In genomic region chr20:50379049-50379990, GRCh38 we compare ENCODE assay signal across 9 cellular contexts.
A peak's percentile ranks its signal among the peaks of the same experiment; 100 is the strongest.
DNase-seq lines count a peak whose midpoint lies in the region; ATAC-seq and TF ChIP-seq lines count a peak whose summit lies in the region.
"Had no signal": no experiment of that assay in that cellular context is flagged by ENCODE, and none has a peak within 500 bp of the region (broad histone marks: within the 10 kb centered on the region; RNA-seq: fewer than 3 reads in every experiment).

No MANE protein-coding gene starts in this region.

- TF ChIP-seq CTCF in heart right ventricle (IDR thresholded peaks at IDR 0.05): no peak
- TF ChIP-seq CTCF in WTC11 (IDR thresholded peaks at IDR 0.05): no peak

- WGBS in heart right ventricle, 2 donors: 16 to 20% methylated on average over 38 of the region's 38 CpGs

- CTCF ChIA-PET in HEK293T (lab: Yijun Ruan, JAX): interaction anchor here (0.8 kb wide), 1 partner anchor 11 kb away, joined by 3 read pairs; no protein-coding TSS in a partner anchor
- CTCF ChIA-PET in WTC11 (lab: Charles Lee): interaction anchor here (1.6 kb wide), 1 partner anchor 194 kb away, joined by 3 read pairs; no protein-coding TSS in a partner anchor

- H3K4me3 ChIP-seq in SJCRH30 (peak overlapping the region; percentile 34), heart right ventricle (peak overlapping the region in 8 of 10 donors; percentile 5 to 47 (median 33)), skin epidermis (no peak overlapping the region)

- H3K4me1 Mint-ChIP-seq in WTC11: peaks cover 2% of the 10 kb centered on the region; the same call in 1 of the 2 replicates

- intact Hi-C loops in heart right ventricle (cut with DNase I): loop anchor here in 2 of 10 donors (2.0 to 5.0 kb wide), 3 partner anchors 35 to 189 kb away; partner anchors contain the start of gene CEBPB (in 1 of the 2)

- H3K27ac Mint-ChIP-seq in WTC11: no peak overlapping the region

- H3K4me1 ChIP-seq in SJCRH30 (peaks cover 14% of the 10 kb centered on the region), heart right ventricle (peaks cover 10 to 57% (median 24%) of the 10 kb centered on the region in 9 donors)

- no peaks in the 10 kb centered on the region for H3K9me3 ChIP-seq in SJCRH30 (replicated peaks)
- no peaks in the 10 kb centered on the region for H3K9me3 ChIP-seq in heart right ventricle

- H3K4me3 Mint-ChIP-seq in WTC11: no peak overlapping the region
- H3K4me3 Mint-ChIP-seq: activated naive CD4-positive, alpha-beta T cell treated with anti-CD3 and anti-CD28 coated beads, Interleukin-2, amount 50 U/mL, for 24 hours had no signal

- H3K36me3 Mint-ChIP-seq in WTC11: no peaks in the 10 kb centered on the region
- H3K36me3 Mint-ChIP-seq: activated naive CD4-positive, alpha-beta T cell treated with anti-CD3 and anti-CD28 coated beads, Interleukin-2, amount 50 U/mL, for 24 hours had no signal

- DNase-seq in HEK293T (ENCODE audit: extremely low spot score) (no peak), SJCRH30 (peak; percentile 72 to 85), heart right ventricle (peak; percentile 89 to 94), NCI-H526 (lab: John Stamatoyannopoulos, UW) (no peak), WTC11 (ENCODE audit: low spot score) (no peak)
- no peak for DNase-seq in stimulated activated CD8-positive, alpha-beta memory T cell treated with anti-CD3 and anti-CD28 coated beads, Interleukin-4, amount 100 ng/mL, for 48 hours

- H3K36me3 ChIP-seq in SJCRH30 (no peaks in the 10 kb centered on the region), heart right ventricle (no peaks in the 10 kb centered on the region)

- H3K27me3 ChIP-seq in SJCRH30 (no peaks in the 10 kb centered on the region), heart right ventricle (no peaks in the 10 kb centered on the region)

- POLR2A ChIA-PET in HEK293T (lab: Yijun Ruan, JAX) (no interaction called here), WTC11 (lab: Charles Lee) (no interaction called here)

- ATAC-seq in heart right ventricle: peak; percentile 84 to 92 (median 90)
- ATAC-seq in HG03045 (IDR thresholded peaks at IDR 0.05; ENCODE audit: unreplicated experiment): no peak
- no peak for ATAC-seq in WTC11

- H3K27me3 Mint-ChIP-seq in WTC11 (ENCODE audit: low read depth): no peaks in the 10 kb centered on the region
- H3K27me3 Mint-ChIP-seq: activated naive CD4-positive, alpha-beta T cell treated with anti-CD3 and anti-CD28 coated beads, Interleukin-2, amount 50 U/mL, for 24 hours had no signal

- H3K27ac ChIP-seq in SJCRH30 (no peak overlapping the region), heart right ventricle (peak overlapping the region; percentile 57 to 86 (median 81)), skin epidermis (peak overlapping the region in 12 of 21 experiments; percentile 10 to 83 (median 43))

- H3K9me3 Mint-ChIP-seq in WTC11: no peaks in the 10 kb centered on the region
- H3K9me3 Mint-ChIP-seq: activated naive CD4-positive, alpha-beta T cell treated with anti-CD3 and anti-CD28 coated beads, Interleukin-2, amount 50 U/mL, for 24 hours had no signal

TF ChIP-seq in HEK293T, 16 proteins besides CTCF, POLR2A, EP300 and RAD21:
- TF ChIP-seq PKNOX1 (IDR thresholded peaks at IDR 0.05): no peak
- no peak for TF ChIP-seq TARDBP (IDR thresholded peaks at IDR 0.05)
- TF ChIP-seq FOXA1 (IDR thresholded peaks at IDR 0.05): no peak
- TF ChIP-seq LEF1 (IDR thresholded peaks at IDR 0.05; ENCODE audit: borderline replicate concordance): no peak
- TF ChIP-seq SP1 (IDR thresholded peaks at IDR 0.05): no peak
- peak; percentile 24; the same call in 1 of the 2 replicates for TF ChIP-seq L3MBTL2 (conservative IDR thresholded peaks at IDR 0.05)

TF ChIP-seq in WTC11, 78 proteins besides CTCF, POLR2A, EP300 and RAD21:
- TF ChIP-seq MXD4 (CRISPR knock-in tag; IDR thresholded peaks at IDR 0.05; ENCODE audit: borderline replicate concordance) (no peak), ZNF396 (CRISPR knock-in tag; IDR thresholded peaks at IDR 0.05; ENCODE audit: borderline replicate concordance) (no peak), ATF2 (CRISPR knock-in tag; IDR thresholded peaks at IDR 0.05; ENCODE audit: borderline replicate concordance, low read depth) (no peak), RORB (CRISPR knock-in tag; IDR thresholded peaks at IDR 0.05) (no peak), SMAD4 (CRISPR knock-in tag; IDR thresholded peaks at IDR 0.05) (no peak), CBFB (CRISPR knock-in tag; IDR thresholded peaks at IDR 0.05; ENCODE audit: low read depth) (no peak), OVOL2 (CRISPR knock-in tag; IDR thresholded peaks at IDR 0.05; ENCODE audit: borderline replicate concordance) (no peak), ZBTB21 (CRISPR knock-in tag; IDR thresholded peaks at IDR 0.05; ENCODE audit: borderline replicate concordance) (no peak)
TF ChIP-seq in WTC11: peak in this region for 0.

Comparison
In these comparisons a context has a peak if more than half of its experiments do, and no peak if none do; other contexts are left out.
1. DNase-seq: peak in SJCRH30 (2 of 2) and heart right ventricle (2 of 2); none in HEK293T (single experiment), NCI-H526 (0 of 2), WTC11 (single experiment) and stimulated activated CD8-positive, alpha-beta memory T cell treated with anti-CD3 and anti-CD28 coated beads, Interleukin-4, amount 100 ng/mL, for 48 hours (single experiment).
2. H3K4me3 ChIP-seq: peak in SJCRH30 (single experiment) and heart right ventricle (8 of 10); none in skin epidermis (0 of 7).
3. ATAC-seq: peak in heart right ventricle (8 of 8); none in HG03045 (single experiment) and WTC11 (single experiment).